ENCODE assay signal across 8 cellular contexts in the genomic region with DNA sequence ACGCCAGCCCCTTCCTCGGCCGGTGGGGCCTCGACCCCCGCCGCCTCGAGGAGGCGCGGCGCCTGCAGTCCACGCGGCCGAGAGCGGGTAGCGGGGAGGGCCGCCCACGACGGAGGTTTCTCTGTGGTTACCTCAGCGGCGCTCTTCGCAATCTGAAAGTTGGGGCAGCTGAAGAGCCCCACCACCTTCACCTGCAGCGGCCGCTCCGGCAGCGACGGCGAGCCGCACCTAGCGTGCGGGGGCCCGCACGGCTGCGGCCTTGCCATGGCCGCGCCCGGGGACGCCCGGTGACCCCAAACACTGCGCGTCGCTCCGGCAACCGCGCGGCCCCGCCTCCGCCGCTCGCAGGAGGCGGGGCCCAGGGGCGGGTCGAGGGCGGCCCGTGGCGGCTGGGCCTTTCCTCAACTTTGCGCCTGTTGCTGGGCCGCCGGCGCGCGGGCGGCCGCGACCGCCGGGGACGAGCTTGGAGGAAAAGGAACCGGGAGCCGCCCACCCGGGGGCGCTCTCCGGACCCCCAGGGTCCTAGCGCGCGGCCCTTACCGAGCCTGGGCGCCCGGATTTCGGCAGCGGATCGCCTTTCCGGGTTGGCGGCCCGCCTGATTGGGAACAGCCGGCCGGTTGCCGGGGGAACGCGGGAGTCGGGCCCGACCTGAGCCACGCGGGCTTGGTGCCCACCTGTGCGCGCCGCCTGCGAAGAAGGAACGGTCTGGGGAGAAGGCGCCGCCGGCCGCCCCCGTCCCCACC. TPM values are rescaled to one million over a fixed set of nuclear protein-coding genes. Genes with fewer than 3 reads are reported as not detected.
DNase-seq lines count a peak whose midpoint lies in the region; ATAC-seq, FAIRE-seq and TF ChIP-seq lines count a peak whose summit lies in the region.

A gene (minus strand): TSS at position 304 of the 744 bp plus-strand sequence. CDS start 38 bp downstream, at position 266.
A gene with protein sequence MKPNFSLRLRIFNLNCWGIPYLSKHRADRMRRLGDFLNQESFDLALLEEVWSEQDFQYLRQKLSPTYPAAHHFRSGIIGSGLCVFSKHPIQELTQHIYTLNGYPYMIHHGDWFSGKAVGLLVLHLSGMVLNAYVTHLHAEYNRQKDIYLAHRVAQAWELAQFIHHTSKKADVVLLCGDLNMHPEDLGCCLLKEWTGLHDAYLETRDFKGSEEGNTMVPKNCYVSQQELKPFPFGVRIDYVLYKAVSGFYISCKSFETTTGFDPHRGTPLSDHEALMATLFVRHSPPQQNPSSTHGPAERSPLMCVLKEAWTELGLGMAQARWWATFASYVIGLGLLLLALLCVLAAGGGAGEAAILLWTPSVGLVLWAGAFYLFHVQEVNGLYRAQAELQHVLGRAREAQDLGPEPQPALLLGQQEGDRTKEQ (plus strand): TSS at position 400 of the 744 bp plus-strand sequence. CDS start 398 bp downstream, outside the sequence.

- H3K4me1 Mint-ChIP-seq in activated T-cell treated with anti-CD3 and anti-CD28 coated beads, Interleukin-2, amount 50 U/mL, for 24 hours (ENCODE audit: low read depth), result peaks cover 32% of the 10 kb centered on the region

- no peaks in the 10 kb centered on the region for H4K20me1 ChIP-seq in OCI-LY3 (ENCODE audit: insufficient read depth, low read length)

- H3K9ac ChIP-seq in OCI-LY3 (ENCODE audit: low read length), result peak within 1 kb of the TSS; percentile 90

- H3K36me3 ChIP-seq in OCI-LY3 (replicated peaks; ENCODE audit: low read depth, low read length), result peaks cover 10% of the 10 kb centered on the region

- peak within 1 kb of the TSS; percentile 97 for H3K4me2 ChIP-seq in OCI-LY3 (ENCODE audit: low read length)

- peak within 1 kb of the TSS; percentile 92 for H3K4me3 ChIP-seq in OCI-LY3 (ENCODE audit: low read length)

- no peaks in the 10 kb centered on the region for H3K27me3 ChIP-seq in OCI-LY3 (ENCODE audit: low read depth, low read length)

- H3K27ac Mint-ChIP-seq in activated T-cell treated with anti-CD3 and anti-CD28 coated beads, Interleukin-2, amount 50 U/mL, for 24 hours, result peak within 1 kb of the TSS; percentile 90

- TF ChIP-seq CTCF in D721Med (IDR thresholded peaks at IDR 0.05; ENCODE audit: insufficient read depth, missing control alignments) (peak; percentile 26), GM20000 (IDR thresholded peaks at IDR 0.05; ENCODE audit: extremely low read depth, missing control alignments) (no peak), OCI-LY3 (IDR thresholded peaks at IDR 0.05; ENCODE audit: low read depth, low read length) (peak; percentile 21; the same call in 1 of the 2 replicates)

- H3K27ac ChIP-seq in OCI-LY3 (ENCODE audit: low read length), result peak within 1 kb of the TSS; percentile 49

- no peaks in the 10 kb centered on the region for H3K9me3 ChIP-seq in OCI-LY3 (ENCODE audit: insufficient read depth, low read length)

- no peaks in the 10 kb centered on the region for H3K9me3 Mint-ChIP-seq in activated T-cell treated with anti-CD3 and anti-CD28 coated beads, Interleukin-2, amount 50 U/mL, for 24 hours

- peak within 1 kb of the TSS; percentile 91 for H3K4me3 Mint-ChIP-seq in activated T-cell treated with anti-CD3 and anti-CD28 coated beads, Interleukin-2, amount 50 U/mL, for 24 hours

- DNase-seq in D721Med (ENCODE audit: insufficient read length, low spot score) (peak; percentile 72), GM20000 (ENCODE audit: low spot score) (peak; percentile 97), HS-5 (ENCODE audit: low read depth) (peak; percentile 39), myocyte (ENCODE audit: low read depth) (peak; percentile 96)
- peak; percentile 87 for DNase-seq in activated T-cell treated with anti-CD3 and anti-CD28 coated beads, Interleukin-2, amount 50 U/mL, for 24 hours
- DNase-seq in stimulated activated CD8-positive, alpha-beta memory T cell treated with anti-CD3 and anti-CD28 coated beads, Interleukin-7, amount 100 ng/mL, for 4 hours (ENCODE audit: low read depth in 2 of 2), result peak; percentile 52 to 82

- H3K36me3 Mint-ChIP-seq in activated T-cell treated with anti-CD3 and anti-CD28 coated beads, Interleukin-2, amount 50 U/mL, for 24 hours (ENCODE audit: low read depth), result peaks cover 44% of the 10 kb centered on the region

- peak within 1 kb of the TSS; percentile 95 for H2AFZ ChIP-seq in OCI-LY3 (ENCODE audit: low read depth, low read length)

- H3K27me3 Mint-ChIP-seq in activated T-cell treated with anti-CD3 and anti-CD28 coated beads, Interleukin-2, amount 50 U/mL, for 24 hours, result no peaks in the 10 kb centered on the region

- peak; percentile 89 for ATAC-seq in esophagus mucosa

- no peak for FAIRE-seq in D721Med (lab: Jason Lieb, UNC)

- H3K79me2 ChIP-seq in OCI-LY3 (ENCODE audit: low read length), result peaks cover 7% of the 10 kb centered on the region; the same call in 1 of the 2 replicates

- peaks cover 10% of the 10 kb centered on the region for H3K4me1 ChIP-seq in OCI-LY3 (ENCODE audit: low read length)

RNA-seq across cellular contexts. Expression of the first gene that starts in this region (rescaled TPM):
- 0.84 TPM for total RNA-seq in esophagus mucosa
- 4.8 and 6.2 TPM in 2 replicates for total RNA-seq in myocyte
- polyA plus RNA-seq in myocyte (2012), result 2.4 TPM

RNA-seq across cellular contexts. Expression of the second gene that starts in this region (rescaled TPM):
- total RNA-seq in esophagus mucosa, result 12.3 TPM
- total RNA-seq in myocyte, result 4.6 and 5.3 TPM in 2 replicates
- 6.1 TPM for polyA plus RNA-seq in myocyte (2012)

Comparison
In these comparisons a context has a peak if more than half of its experiments do, and no peak if none do; other contexts are left out.
1. Peak in every context shown above with its lines: DNase-seq, ATAC-seq, H3K4me3 ChIP-seq and H3K27ac ChIP-seq.
2. DNase-seq: peak in every context shown above with its lines; median percentile 97 in GM20000; 96 in myocyte; 87 in activated T-cell treated with anti-CD3 and anti-CD28 coated beads, Interleukin-2, amount 50 U/mL, for 24 hours; 72 in D721Med; 67 in stimulated activated CD8-positive, alpha-beta memory T cell treated with anti-CD3 and anti-CD28 coated beads, Interleukin-7, amount 100 ng/mL, for 4 hours; 39 in HS-5.